In the genomic region with DNA sequence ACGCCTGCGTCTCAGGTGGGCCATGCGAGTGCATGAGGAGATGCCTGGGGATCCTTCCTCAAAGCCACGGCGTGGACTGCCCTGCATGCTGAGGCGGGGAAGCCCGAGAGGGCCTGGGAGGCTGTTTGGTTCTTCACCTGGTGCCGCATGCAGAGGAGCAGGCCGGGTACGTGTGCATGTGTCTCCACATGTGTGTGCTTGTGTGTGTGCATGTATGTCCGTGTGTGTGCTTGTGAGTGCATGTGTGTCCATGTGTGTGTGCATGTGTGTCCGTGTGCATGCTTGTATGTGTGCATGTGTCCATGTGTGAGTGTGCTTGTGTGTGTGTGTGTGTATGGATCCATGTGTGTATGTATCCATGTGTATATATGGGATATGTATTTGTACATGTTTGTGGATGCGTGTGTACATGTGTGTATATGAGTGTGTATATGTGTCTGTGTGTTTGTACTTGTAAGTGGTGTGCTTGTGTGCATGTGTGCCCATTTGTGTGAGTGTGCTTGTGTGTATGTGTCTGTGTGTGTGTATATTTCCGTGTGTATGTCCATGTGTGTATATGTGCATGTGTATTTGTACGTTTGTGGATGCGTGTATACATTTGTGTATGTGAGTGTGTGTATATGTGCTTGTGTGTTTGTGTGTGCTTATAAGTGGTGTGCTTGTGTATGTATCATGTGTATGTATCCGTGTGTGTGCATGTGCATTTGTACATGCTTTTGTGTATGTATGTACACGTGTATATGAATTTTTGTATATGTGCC, we compare ENCODE assay signal across 1 cellular context.
TF ChIP-seq lines count a peak whose summit lies in the region.

No MANE protein-coding gene starts in this region.

TF ChIP-seq in HEK293, 187 proteins besides CTCF, POLR2A, EP300 and RAD21 (continued from another document):
- TF ChIP-seq, protein P1, sequence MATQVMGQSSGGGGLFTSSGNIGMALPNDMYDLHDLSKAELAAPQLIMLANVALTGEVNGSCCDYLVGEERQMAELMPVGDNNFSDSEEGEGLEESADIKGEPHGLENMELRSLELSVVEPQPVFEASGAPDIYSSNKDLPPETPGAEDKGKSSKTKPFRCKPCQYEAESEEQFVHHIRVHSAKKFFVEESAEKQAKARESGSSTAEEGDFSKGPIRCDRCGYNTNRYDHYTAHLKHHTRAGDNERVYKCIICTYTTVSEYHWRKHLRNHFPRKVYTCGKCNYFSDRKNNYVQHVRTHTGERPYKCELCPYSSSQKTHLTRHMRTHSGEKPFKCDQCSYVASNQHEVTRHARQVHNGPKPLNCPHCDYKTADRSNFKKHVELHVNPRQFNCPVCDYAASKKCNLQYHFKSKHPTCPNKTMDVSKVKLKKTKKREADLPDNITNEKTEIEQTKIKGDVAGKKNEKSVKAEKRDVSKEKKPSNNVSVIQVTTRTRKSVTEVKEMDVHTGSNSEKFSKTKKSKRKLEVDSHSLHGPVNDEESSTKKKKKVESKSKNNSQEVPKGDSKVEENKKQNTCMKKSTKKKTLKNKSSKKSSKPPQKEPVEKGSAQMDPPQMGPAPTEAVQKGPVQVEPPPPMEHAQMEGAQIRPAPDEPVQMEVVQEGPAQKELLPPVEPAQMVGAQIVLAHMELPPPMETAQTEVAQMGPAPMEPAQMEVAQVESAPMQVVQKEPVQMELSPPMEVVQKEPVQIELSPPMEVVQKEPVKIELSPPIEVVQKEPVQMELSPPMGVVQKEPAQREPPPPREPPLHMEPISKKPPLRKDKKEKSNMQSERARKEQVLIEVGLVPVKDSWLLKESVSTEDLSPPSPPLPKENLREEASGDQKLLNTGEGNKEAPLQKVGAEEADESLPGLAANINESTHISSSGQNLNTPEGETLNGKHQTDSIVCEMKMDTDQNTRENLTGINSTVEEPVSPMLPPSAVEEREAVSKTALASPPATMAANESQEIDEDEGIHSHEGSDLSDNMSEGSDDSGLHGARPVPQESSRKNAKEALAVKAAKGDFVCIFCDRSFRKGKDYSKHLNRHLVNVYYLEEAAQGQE (tag by site-specific recombination; IDR thresholded peaks at IDR 0.05): no peak
- TF ChIP-seq IKZF3 (tag by site-specific recombination; IDR thresholded peaks at IDR 0.05) (no peak), ZXDB (tag by site-specific recombination; IDR thresholded peaks at IDR 0.05) (no peak)
